In genomic region chr13:40984670-40985366, GRCh38 we compare ENCODE assay signal across 7 cellular contexts. TPM values are rescaled to one million over a fixed set of nuclear protein-coding genes. Genes with fewer than 3 reads are reported as not detected.
A peak's percentile ranks its signal among the peaks of the same experiment; 100 is the strongest.
DNase-seq lines count a peak whose midpoint lies in the region; ATAC-seq and TF ChIP-seq lines count a peak whose summit lies in the region.

No MANE protein-coding gene starts in this region.

- no peaks in the 10 kb centered on the region for H3K36me3 ChIP-seq in lung (ENCODE audit: control insufficient read depth in 2 of 2, insufficient read depth in 2 of 2, low read length in 2 of 2)

- H3K4me3 ChIP-seq in lung, result no peak overlapping the region

- DNase-seq in activated naive CD8-positive, alpha-beta T cell treated with anti-CD3 and anti-CD28 coated beads, Interleukin-2, amount 50 U/mL, for 24 hours, result no peak
- no peak for DNase-seq in lung (ENCODE audit: low spot score)
- DNase-seq in NCI-H2107 treated with DMSO at 0.1 percent for 48 hours (lab: John Stamatoyannopoulos, UW; ENCODE audit: unreplicated experiment), result no peak
- no peak for DNase-seq in HuH-7.5 (ENCODE audit: low spot score)
- DNase-seq in GM20000 (ENCODE audit: low spot score), result no peak

- H3K36me3 Mint-ChIP-seq in activated naive CD8-positive, alpha-beta T cell treated with anti-CD3 and anti-CD28 coated beads, Interleukin-2, amount 50 U/mL, for 24 hours (ENCODE audit: low read depth), result peaks cover 12% of the 10 kb centered on the region

- 10 to 15% methylated on average over 3 of the region's 3 CpGs for WGBS in lung, 2 donors

- H3K9me3 Mint-ChIP-seq in activated naive CD8-positive, alpha-beta T cell treated with anti-CD3 and anti-CD28 coated beads, Interleukin-2, amount 50 U/mL, for 24 hours, result no peaks in the 10 kb centered on the region

- H3K9me3 ChIP-seq in lung (ENCODE audit: control insufficient read depth in 2 of 2, insufficient read depth in 1 of 2, low read length in 1 of 2), result no peaks in the 10 kb centered on the region

- H3K4me1 Mint-ChIP-seq in activated naive CD8-positive, alpha-beta T cell treated with anti-CD3 and anti-CD28 coated beads, Interleukin-2, amount 50 U/mL, for 24 hours, result peaks cover 69% of the 10 kb centered on the region

- ATAC-seq in GM19395 (IDR thresholded peaks at IDR 0.05; ENCODE audit: unreplicated experiment) (peak; percentile 65), HG03095 (IDR thresholded peaks at IDR 0.05; ENCODE audit: unreplicated experiment) (peak; percentile 40), lung (ENCODE audit: insufficient read depth, low FRiP score) (peak; percentile 22)
- ATAC-seq in activated naive CD8-positive, alpha-beta T cell treated with anti-CD3 and anti-CD28 coated beads, Interleukin-2, amount 50 U/mL, for 24 hours, result peak; percentile 55

- peak overlapping the region in 1 of 2 donors; percentile 41 for H3K27ac ChIP-seq in lung (ENCODE audit: low read depth in 1 of 2, low read length in 1 of 2)

- peak overlapping the region; percentile 93 for H3K27ac Mint-ChIP-seq in activated naive CD8-positive, alpha-beta T cell treated with anti-CD3 and anti-CD28 coated beads, Interleukin-2, amount 50 U/mL, for 24 hours

- peaks cover 3 to 20% of the 10 kb centered on the region in 2 donors for H3K4me1 ChIP-seq in lung (ENCODE audit: control insufficient read depth in 2 of 2, insufficient read depth in 2 of 2, low read length in 2 of 2)

- H3K27me3 Mint-ChIP-seq in activated naive CD8-positive, alpha-beta T cell treated with anti-CD3 and anti-CD28 coated beads, Interleukin-2, amount 50 U/mL, for 24 hours, result no peaks in the 10 kb centered on the region

- TF ChIP-seq CTCF in lung (IDR thresholded peaks at IDR 0.05; ENCODE audit: control extremely low read depth, extremely low read depth) (no peak), GM20000 (IDR thresholded peaks at IDR 0.05; ENCODE audit: extremely low read depth, missing control alignments) (no peak)

- no peaks in the 10 kb centered on the region for H3K27me3 ChIP-seq in lung (ENCODE audit: control insufficient read depth, insufficient read depth)

- peak overlapping the region; percentile 91 for H3K4me3 Mint-ChIP-seq in activated naive CD8-positive, alpha-beta T cell treated with anti-CD3 and anti-CD28 coated beads, Interleukin-2, amount 50 U/mL, for 24 hours

RNA-seq across cellular contexts. Expression of gene ELF1, which starts 34.3 kb away (rescaled TPM):
- total RNA-seq in lung, result 100 to 1,000 TPM in 1 of 2 donors, 10 to 100 TPM in 1; 70.6 to 107 TPM
- 10 to 100 TPM; 10.8 to 56.5 TPM for polyA plus RNA-seq in lung
